In the genomic region with DNA sequence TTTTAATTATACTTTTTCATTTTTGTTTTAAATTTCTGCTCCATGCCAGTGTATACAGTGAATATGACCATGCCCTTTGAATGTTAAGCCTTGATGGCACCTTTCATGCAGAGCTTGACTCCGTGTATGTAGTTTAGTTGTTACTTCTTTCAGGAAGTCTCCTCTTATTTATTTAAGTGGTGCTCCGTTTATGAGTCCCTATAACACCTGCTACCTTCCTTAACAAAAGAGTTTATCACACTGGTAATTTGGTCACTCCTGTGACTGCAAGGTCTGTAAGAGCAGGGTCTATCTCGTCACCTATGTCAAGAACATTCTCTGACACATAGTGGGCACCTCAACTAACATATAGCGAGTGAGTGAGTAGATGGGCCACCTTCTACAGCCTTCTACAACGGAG, we compare ENCODE assay signal across 15 cellular contexts.
DNase-seq lines count a peak whose midpoint lies in the region; ATAC-seq and TF ChIP-seq lines count a peak whose summit lies in the region.
"Had no signal": no experiment of that assay in that cellular context is flagged by ENCODE, and none has a peak within 500 bp of the region (broad histone marks: within the 10 kb centered on the region; RNA-seq: fewer than 3 reads in every experiment).

No MANE protein-coding gene starts in this region.

- no peak for TF ChIP-seq CTCF in MCF 10A (IDR thresholded peaks at IDR 0.05; ENCODE audit: unreplicated experiment)
- no peak for TF ChIP-seq CTCF in breast epithelium (IDR thresholded peaks at IDR 0.05)
- TF ChIP-seq CTCF in Panc1 (IDR thresholded peaks at IDR 0.05) = no peak
- no peak for TF ChIP-seq CTCF in transverse colon (IDR thresholded peaks at IDR 0.05)

- TF ChIP-seq POLR2A in breast epithelium (IDR thresholded peaks at IDR 0.05) (no peak), transverse colon (IDR thresholded peaks at IDR 0.05) (no peak)

- peak overlapping the region; percentile 70 for H3K27ac Mint-ChIP-seq in MCF 10A (ENCODE audit: low read depth, unreplicated experiment)
- H3K27ac Mint-ChIP-seq: GM23338; T-helper 2 cell treated with Interferon-gamma antibody and Interleukin-4, amounts not matched to agents 5 μg/mL and 100 μg/mL, for 36 hours had no signal

- ATAC-seq in Panc1 = no peak
- peak; percentile 87 for ATAC-seq in left colon
- no peak for ATAC-seq in HG02970 (IDR thresholded peaks at IDR 0.05; ENCODE audit: low FRiP score, unreplicated experiment)
- ATAC-seq: GM23338 had no signal

- H3K9me3 ChIP-seq in breast epithelium (no peaks in the 10 kb centered on the region), Panc1 (ENCODE audit: control insufficient read depth, insufficient read depth, low read depth, low read length) (no peaks in the 10 kb centered on the region), transverse colon (no peaks in the 10 kb centered on the region)
- H3K9me3 ChIP-seq: BLaER1 had no signal

- CTCF ChIA-PET in MCF 10A (lab: Yijun Ruan, JAX) = interaction anchor here (0.7 to 4.5 kb wide), 3 partner anchors 87 to 782 kb away, joined by 3 to 33 read pairs (median 16); no protein-coding TSS in a partner anchor
- CTCF ChIA-PET in Panc1 (lab: Charles Lee) = no interaction called here

- H3K27me3 ChIP-seq in breast epithelium = no peaks in the 10 kb centered on the region
- H3K27me3 ChIP-seq in Panc1 (ENCODE audit: control insufficient read depth, insufficient read depth, low read length) = no peaks in the 10 kb centered on the region
- no peaks in the 10 kb centered on the region for H3K27me3 ChIP-seq in transverse colon
- H3K27me3 ChIP-seq: BLaER1 had no signal

- BruUV-seq in MCF 10A (replicated peaks; lab: Mats Ljungman, UMichigan) = no TSS peak
- no TSS peak for BruUV-seq in Panc1 (replicated peaks; lab: Mats Ljungman, UMichigan)

- H3K4me1 Mint-ChIP-seq in MCF 10A (ENCODE audit: insufficient read depth, unreplicated experiment) = peaks cover 37% of the 10 kb centered on the region

- no peaks in the 10 kb centered on the region for H3K36me3 Mint-ChIP-seq in MCF 10A (ENCODE audit: insufficient read depth, unreplicated experiment)

- H3K27me3 Mint-ChIP-seq in MCF 10A (ENCODE audit: insufficient read depth, unreplicated experiment) = no peaks in the 10 kb centered on the region

- H3K36me3 ChIP-seq in breast epithelium (no peaks in the 10 kb centered on the region), Panc1 (ENCODE audit: control insufficient read depth, insufficient read depth, low read length) (no peaks in the 10 kb centered on the region), transverse colon (no peaks in the 10 kb centered on the region)
- H3K36me3 ChIP-seq: BLaER1 had no signal

- intact Hi-C loops in MCF 10A (cut with micrococcal nuclease) (no loop called here), breast epithelium (cut with DNase I; ENCODE audit: low total_unique reads) (no loop called here), Panc1 (cut with micrococcal nuclease; ENCODE audit: unreplicated experiment) (loop anchor here (5.0 kb wide), 1 partner anchor 72 kb away; no protein-coding TSS in a partner anchor), left colon (cut with DNase I, micrococcal nuclease) (no loop called here), transverse colon (cut with DNase I; ENCODE audit: low total_unique reads) (no loop called here)

- 46 to 47% methylated on average over 5 of the region's 5 CpGs for WGBS in transverse colon (ENCODE audit: low coverage in 1 of 2), 2 donors

- TF ChIP-seq EP300 in transverse colon (IDR thresholded peaks at IDR 0.05; ENCODE audit: low read depth) = no peak

- POLR2A ChIA-PET in MCF 10A (lab: Yijun Ruan, JAX) = interaction anchor here (0.9 kb wide), 1 partner anchor 18 kb away, joined by 3 read pairs; no protein-coding TSS in a partner anchor
- POLR2A ChIA-PET in Panc1 (lab: Charles Lee) = interaction anchor here (0.7 kb wide), 1 partner anchor 266 kb away, joined by 8 read pairs; no protein-coding TSS in a partner anchor

- DNase-seq in MCF 10A (ENCODE audit: unreplicated experiment) (no peak), breast epithelium (ENCODE audit: low spot score in 2 of 2) (no peak), Panc1 (ENCODE audit: low read depth, low spot score) (no peak), left colon (no peak), transverse colon (no peak), CD1c-positive myeloid dendritic cell (ENCODE audit: extremely low spot score) (no peak)
- DNase-seq: KG1, NCI-H1092, NCI-H187 treated with DMSO at 0.1 percent for 48 hours, NCI-H526, SW 1271 had no signal

- in situ Hi-C loops in Panc1 (cut with HindIII; ENCODE audit: low pct_unique_long_range_greater_than_20kb, low sequenced_read_pairs) (no loop called here), transverse colon (cut with MboI; ENCODE audit: low pct_ligation_motif_present in 1 of 4, low pct_unique_long_range_greater_than_20kb in 1 of 4, low sequenced_read_pairs in 3 of 4) (no loop called here)

- no peaks in the 10 kb centered on the region for H3K9me3 Mint-ChIP-seq in MCF 10A (ENCODE audit: unreplicated experiment)
- H3K9me3 Mint-ChIP-seq: GM23338; T-helper 2 cell treated with Interferon-gamma antibody and Interleukin-4, amounts not matched to agents 5 μg/mL and 100 μg/mL, for 36 hours had no signal

- H3K4me1 ChIP-seq in breast epithelium (no peaks in the 10 kb centered on the region), Panc1 (ENCODE audit: control insufficient read depth, insufficient read depth, low read length) (peaks cover 50% of the 10 kb centered on the region), transverse colon (peaks cover 5 to 39% (median 31%) of the 10 kb centered on the region in 4 donors)

- H3K4me3 ChIP-seq in breast epithelium (no peak overlapping the region), Panc1 (ENCODE audit: low read depth in 2 of 2, low read length in 2 of 2) (no peak overlapping the region), transverse colon (no peak overlapping the region)
- H3K4me3 ChIP-seq: BLaER1, GM23338 had no signal

- no peak overlapping the region for H3K4me3 Mint-ChIP-seq in MCF 10A (ENCODE audit: unreplicated experiment)
- H3K4me3 Mint-ChIP-seq: GM23338; T-helper 2 cell treated with Interferon-gamma antibody and Interleukin-4, amounts not matched to agents 5 μg/mL and 100 μg/mL, for 36 hours had no signal

- no peak overlapping the region for H3K27ac ChIP-seq in breast epithelium
- H3K27ac ChIP-seq in Panc1 (ENCODE audit: low read length) = peak overlapping the region; percentile 96
- H3K27ac ChIP-seq in transverse colon = peak overlapping the region; percentile 44 to 57 (median 50)
- H3K27ac ChIP-seq: BLaER1 had no signal

Comparison
In these comparisons a context has a peak if more than half of its experiments do, and no peak if none do; other contexts are left out.
1. H3K27ac ChIP-seq: peak in Panc1 (single experiment) and transverse colon (4 of 4); none in breast epithelium (0 of 2).